Comparison of ENCODE assay signal across 9 cellular contexts in the genomic region with DNA sequence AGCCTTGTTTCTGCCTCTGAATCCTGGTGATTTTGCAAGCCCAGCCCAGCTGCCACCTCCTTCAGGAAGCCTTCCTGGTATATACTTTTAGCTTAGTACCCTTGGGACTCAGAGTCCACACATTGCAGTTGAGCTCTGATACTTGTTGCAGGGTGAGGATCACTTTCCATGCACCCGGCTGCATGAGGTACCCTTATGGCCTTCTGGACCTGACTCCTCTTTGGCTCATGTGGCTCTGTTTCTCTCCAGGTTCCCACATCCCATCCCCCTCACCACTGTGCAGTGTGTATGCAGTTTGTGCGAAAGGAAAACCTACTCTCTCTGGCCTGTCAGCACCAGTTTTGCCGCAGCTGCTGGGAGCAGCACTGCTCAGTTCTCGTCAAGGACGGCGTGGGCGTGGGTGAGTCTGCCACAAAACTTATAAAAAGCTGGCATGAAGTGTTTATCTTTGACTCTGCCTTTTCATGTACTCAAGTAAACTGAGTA. TPM values are rescaled to one million over a fixed set of nuclear protein-coding genes. Genes with fewer than 3 reads are reported as not detected.
DNase-seq lines count a peak whose midpoint lies in the region; ATAC-seq lines count a peak whose summit lies in the region.
"Had no signal": no experiment of that assay in that cellular context is flagged by ENCODE, and none has a peak within 500 bp of the region (broad histone marks: within the 10 kb centered on the region; RNA-seq: fewer than 3 reads in every experiment).

No MANE protein-coding gene starts in this region.

- ATAC-seq in activated T-cell treated with anti-CD3 and anti-CD28 coated beads, Interleukin-2, amount 50 U/mL, for 4 hours = peak; percentile 43 to 46
- ATAC-seq in effector memory CD8-positive, alpha-beta T cell (replicated peaks) = no peak
- no peak for ATAC-seq in HG03025 (IDR thresholded peaks at IDR 0.05; ENCODE audit: low FRiP score, unreplicated experiment)

- H3K27ac Mint-ChIP-seq in effector memory CD8-positive, alpha-beta T cell = peak overlapping the region; percentile 29 to 72
- H3K27ac Mint-ChIP-seq: activated naive CD4-positive, alpha-beta T cell treated with anti-CD3 and anti-CD28 coated beads, Interleukin-2, amount 50 U/mL, for 24 hours had no signal

- no peaks in the 10 kb centered on the region for H3K27me3 Mint-ChIP-seq in activated T-cell treated with anti-CD3 and anti-CD28 coated beads, Interleukin-2, amount 50 U/mL, for 4 hours (ENCODE audit: low read depth)
- no peaks in the 10 kb centered on the region for H3K27me3 Mint-ChIP-seq in effector memory CD8-positive, alpha-beta T cell
- H3K27me3 Mint-ChIP-seq: activated naive CD4-positive, alpha-beta T cell treated with anti-CD3 and anti-CD28 coated beads, Interleukin-2, amount 50 U/mL, for 24 hours had no signal

- H3K9me3 Mint-ChIP-seq in activated T-cell treated with anti-CD3 and anti-CD28 coated beads, Interleukin-2, amount 50 U/mL, for 4 hours = no peaks in the 10 kb centered on the region
- no peaks in the 10 kb centered on the region for H3K9me3 Mint-ChIP-seq in effector memory CD8-positive, alpha-beta T cell
- H3K9me3 Mint-ChIP-seq: activated naive CD4-positive, alpha-beta T cell treated with anti-CD3 and anti-CD28 coated beads, Interleukin-2, amount 50 U/mL, for 24 hours had no signal

- no peak overlapping the region for H3K4me3 Mint-ChIP-seq in activated T-cell treated with anti-CD3 and anti-CD28 coated beads, Interleukin-2, amount 50 U/mL, for 4 hours
- H3K4me3 Mint-ChIP-seq in effector memory CD8-positive, alpha-beta T cell = no peak overlapping the region
- H3K4me3 Mint-ChIP-seq: activated naive CD4-positive, alpha-beta T cell treated with anti-CD3 and anti-CD28 coated beads, Interleukin-2, amount 50 U/mL, for 24 hours had no signal

- H3K4me1 Mint-ChIP-seq in activated T-cell treated with anti-CD3 and anti-CD28 coated beads, Interleukin-2, amount 50 U/mL, for 4 hours (ENCODE audit: low read depth) = peaks cover 8% of the 10 kb centered on the region
- H3K4me1 Mint-ChIP-seq in effector memory CD8-positive, alpha-beta T cell (ENCODE audit: low read depth in 2 of 2) = peaks cover 4 to 12% of the 10 kb centered on the region in 2 donors
- H3K4me1 Mint-ChIP-seq: activated naive CD4-positive, alpha-beta T cell treated with anti-CD3 and anti-CD28 coated beads, Interleukin-2, amount 50 U/mL, for 24 hours had no signal

- peak; percentile 21 for DNase-seq in activated T-cell treated with anti-CD3 and anti-CD28 coated beads, Interleukin-2, amount 50 U/mL, for 4 hours
- DNase-seq in activated T-cell treated with anti-CD3 and anti-CD28 coated beads for 4 hours (no peak), NCI-H1694 (lab: John Stamatoyannopoulos, UW) (no peak)
- DNase-seq in effector memory CD8-positive, alpha-beta T cell = no peak
- DNase-seq in stimulated activated CD4-positive, alpha-beta T cell treated with anti-CD3 and anti-CD28 coated beads, Interleukin-4, amount 100 ng/mL, for 1 hour = peak; percentile 57
- DNase-seq: effector memory CD4-positive, alpha-beta T cell; NCI-H1417 had no signal

- H3K36me3 Mint-ChIP-seq in activated T-cell treated with anti-CD3 and anti-CD28 coated beads, Interleukin-2, amount 50 U/mL, for 4 hours (ENCODE audit: insufficient read depth) = peaks cover 42% of the 10 kb centered on the region
- peaks cover 80% of the 10 kb centered on the region for H3K36me3 Mint-ChIP-seq in effector memory CD8-positive, alpha-beta T cell (ENCODE audit: insufficient read depth)

RNA-seq across cellular contexts. Expression of a gene that starts 23.1 kb away (rescaled TPM):
- total RNA-seq in activated T-cell treated with anti-CD3 and anti-CD28 coated beads, Interleukin-2, amount 50 U/mL, for 4 hours = 10 to 100 TPM; 25.7 to 28.2 (median 26.3) TPM

RNA-seq across cellular contexts. Expression of a gene that starts 40.3 kb away (rescaled TPM):
- total RNA-seq in activated T-cell treated with anti-CD3 and anti-CD28 coated beads, Interleukin-2, amount 50 U/mL, for 4 hours = 100 to 1,000 TPM; 147 to 163 (median 155) TPM

RNA-seq across cellular contexts. Expression of a gene that starts 48.3 kb away (rescaled TPM):
- 100 to 1,000 TPM; 144 to 161 (median 146) TPM for total RNA-seq in activated T-cell treated with anti-CD3 and anti-CD28 coated beads, Interleukin-2, amount 50 U/mL, for 4 hours

RNA-seq across cellular contexts. Expression of a gene that starts 51.5 kb away (rescaled TPM):
- 10 to 100 TPM; 23.9 to 32.3 (median 25.4) TPM for total RNA-seq in activated T-cell treated with anti-CD3 and anti-CD28 coated beads, Interleukin-2, amount 50 U/mL, for 4 hours

RNA-seq across cellular contexts. Expression of a gene that starts 55.0 kb away (rescaled TPM):
- total RNA-seq in activated T-cell treated with anti-CD3 and anti-CD28 coated beads, Interleukin-2, amount 50 U/mL, for 4 hours = 100 to 1,000 TPM; 138 to 155 (median 147) TPM

Comparison
In these comparisons a context has a peak if more than half of its experiments do, and no peak if none do; other contexts are left out.
1. DNase-seq: peak in activated T-cell treated with anti-CD3 and anti-CD28 coated beads, Interleukin-2, amount 50 U/mL, for 4 hours (single experiment) and stimulated activated CD4-positive, alpha-beta T cell treated with anti-CD3 and anti-CD28 coated beads, Interleukin-4, amount 100 ng/mL, for 1 hour (single experiment); none in activated T-cell treated with anti-CD3 and anti-CD28 coated beads for 4 hours (single experiment), effector memory CD8-positive, alpha-beta T cell (0 of 3) and NCI-H1694 (single experiment).
2. ATAC-seq: peak in activated T-cell treated with anti-CD3 and anti-CD28 coated beads, Interleukin-2, amount 50 U/mL, for 4 hours (2 of 2); none in effector memory CD8-positive, alpha-beta T cell (single experiment) and HG03025 (single experiment).